10 cellular contexts compared by ENCODE assay signal in the genomic region with DNA sequence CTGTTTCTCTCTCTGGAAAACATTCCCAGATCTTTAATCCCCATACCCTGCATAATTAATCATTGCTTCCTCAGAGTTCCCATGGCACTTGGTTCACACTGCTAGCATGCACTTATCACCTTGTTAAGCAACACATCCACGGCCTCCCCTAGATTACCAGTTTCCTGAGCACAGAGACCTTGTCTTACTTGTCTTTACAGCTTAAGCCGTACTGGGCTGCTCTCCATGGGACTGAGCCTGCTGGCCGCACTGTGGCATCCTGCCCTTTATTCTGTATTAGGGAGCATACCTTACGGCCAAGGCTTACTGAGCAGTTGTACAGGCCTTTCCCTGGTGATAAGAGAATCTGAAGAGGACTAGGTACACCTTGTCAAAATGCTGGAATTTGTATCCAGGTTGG.
DNase-seq lines count a peak whose midpoint lies in the region; ATAC-seq and TF ChIP-seq lines count a peak whose summit lies in the region.
"Had no signal": no experiment of that assay in that cellular context is flagged by ENCODE, and none has a peak within 500 bp of the region (broad histone marks: within the 10 kb centered on the region; RNA-seq: fewer than 3 reads in every experiment).

No MANE protein-coding gene starts in this region.

- H3K9me3 ChIP-seq in mucosa of rectum (ENCODE audit: control insufficient read depth in 2 of 2, low read length in 2 of 2) (no peaks in the 10 kb centered on the region), GM23248 (ENCODE audit: low read depth) (no peaks in the 10 kb centered on the region)
- no peaks in the 10 kb centered on the region for H3K9me3 ChIP-seq in CD8-positive, alpha-beta memory T cell (ENCODE audit: low read length)

- no peaks in the 10 kb centered on the region for H4K20me1 ChIP-seq in GM23248 (ENCODE audit: insufficient read depth)

- H3K27ac ChIP-seq in epithelial cell of prostate (peak overlapping the region; percentile 73), mucosa of rectum (ENCODE audit: low read depth in 2 of 2, low read length in 2 of 2) (peak overlapping the region; percentile 83), GM23248 (no peak overlapping the region)
- H3K27ac ChIP-seq in CD8-positive, alpha-beta memory T cell (ENCODE audit: low read depth, low read length), result no peak overlapping the region

- H3K9me2 ChIP-seq in GM23248 (ENCODE audit: insufficient read depth), result no peaks in the 10 kb centered on the region

- peak; percentile 73 for ATAC-seq in Right ventricle myocardium inferior

- H3K4me3 Mint-ChIP-seq in CD8-positive, alpha-beta memory T cell, result no peak overlapping the region

- H2AFZ ChIP-seq in GM23248, result no peak overlapping the region

- no peaks in the 10 kb centered on the region for H3K36me3 Mint-ChIP-seq in CD8-positive, alpha-beta memory T cell

- H3K4me3 ChIP-seq in mucosa of rectum (ENCODE audit: low read length in 2 of 2), result no peak overlapping the region
- no peak overlapping the region for H3K4me3 ChIP-seq in CD8-positive, alpha-beta memory T cell (ENCODE audit: low read length)
- H3K4me3 ChIP-seq in GM23248, result no peak overlapping the region

- H3K36me3 ChIP-seq in mucosa of rectum (ENCODE audit: control insufficient read depth in 2 of 2, insufficient read depth in 2 of 2, low read length in 2 of 2), result no peaks in the 10 kb centered on the region
- no peaks in the 10 kb centered on the region for H3K36me3 ChIP-seq in CD8-positive, alpha-beta memory T cell (ENCODE audit: insufficient read depth, low read length)
- no peaks in the 10 kb centered on the region for H3K36me3 ChIP-seq in GM23248 (ENCODE audit: low read depth)

- POLR2A ChIA-PET in CD8-positive, alpha-beta memory T cell (lab: Charles Lee), result no interaction called here

- no peak for DNase-seq in Right ventricle myocardium inferior (ENCODE audit: missing footprints)
- DNase-seq in cardiac septum (ENCODE audit: low spot score), result no peak
- no peak for DNase-seq in epithelial cell of prostate (ENCODE audit: low read depth, low spot score)
- no peak for DNase-seq in CD8-positive, alpha-beta memory T cell
- DNase-seq in NCI-H1930 (lab: John Stamatoyannopoulos, UW), result no peak
- DNase-seq in GM23248, result no peak
- no peak for DNase-seq in GM10266 (ENCODE audit: extremely low spot score)
- DNase-seq: NCI-H1436; stimulated activated CD4-positive, alpha-beta T cell treated with anti-CD3 and anti-CD28 coated beads, Interleukin-1b, Interleukin-23, amount 100 ng/mL, for 48 hours had no signal

- H3K9me3 Mint-ChIP-seq in CD8-positive, alpha-beta memory T cell, result no peaks in the 10 kb centered on the region

- H3K4me1 Mint-ChIP-seq in CD8-positive, alpha-beta memory T cell, result peaks cover 0 to 5% (median 0%) of the 10 kb centered on the region in 3 donors

- TF ChIP-seq CTCF in GM10266 (IDR thresholded peaks at IDR 0.05; ENCODE audit: control insufficient read depth, insufficient read depth, low read depth, missing control alignments), result no peak

- H3F3A ChIP-seq in GM23248 (ENCODE audit: insufficient read depth), result peaks cover 38% of the 10 kb centered on the region

- WGBS in GM23248 (ENCODE audit: low coverage in 1 of 2, low lambda C conversion rate in 2 of 2, missing lambda C conversion rate in 2 of 2), 2 experiments, result 92 to 94% methylated on average over 4 of the region's 4 CpGs

- H3K9ac ChIP-seq in mucosa of rectum (ENCODE audit: low read depth in 1 of 2, low read length in 2 of 2) (no peak overlapping the region), GM23248 (no peak overlapping the region)

- intact Hi-C loops in Right ventricle myocardium inferior (cut with DNase I) (loop anchor here (2.0 to 5.0 kb wide), 3 partner anchors 41 to 444 kb away; a partner anchor contains a TSS), cardiac septum (cut with DNase I) (loop anchor here (5.0 kb wide), 4 partner anchors 39 to 504 kb away; a partner anchor contains a TSS)

- in situ Hi-C loops in GM23248 (cut with MboI), result no loop called here

- no peak overlapping the region for H3K4me2 ChIP-seq in GM23248 (ENCODE audit: unreplicated experiment)

- CTCF ChIA-PET in CD8-positive, alpha-beta memory T cell (lab: Charles Lee), result interaction anchor here (1.4 to 1.5 kb wide), 2 partner anchors 9 to 554 kb away, joined by 3 to 7 read pairs; no protein-coding TSS in a partner anchor

- H3K79me2 ChIP-seq in GM23248 (ENCODE audit: insufficient read depth), result no peaks in the 10 kb centered on the region

- no peak overlapping the region for H3K27ac Mint-ChIP-seq in CD8-positive, alpha-beta memory T cell

- H3K27me3 Mint-ChIP-seq in CD8-positive, alpha-beta memory T cell, result peaks cover 0 to 2% of the 10 kb centered on the region in 2 donors

- H3K4me1 ChIP-seq in mucosa of rectum (ENCODE audit: control insufficient read depth in 2 of 2, insufficient read depth in 2 of 2, low read length in 2 of 2) (peaks cover 26 to 35% of the 10 kb centered on the region in 2 donors), GM23248 (ENCODE audit: insufficient read depth) (peaks cover 36% of the 10 kb centered on the region)
- H3K4me1 ChIP-seq in CD8-positive, alpha-beta memory T cell (ENCODE audit: insufficient read depth, low read length), result no peaks in the 10 kb centered on the region

- H3K27me3 ChIP-seq in mucosa of rectum (ENCODE audit: control insufficient read depth in 2 of 2, insufficient read depth in 2 of 2, low read length in 2 of 2) (no peaks in the 10 kb centered on the region), GM23248 (replicated peaks; ENCODE audit: insufficient read depth) (no peaks in the 10 kb centered on the region)
- no peaks in the 10 kb centered on the region for H3K27me3 ChIP-seq in CD8-positive, alpha-beta memory T cell (ENCODE audit: insufficient read depth, low read length, poor library complexity, severe bottlenecking)

Comparison
In these comparisons a context has a peak if more than half of its experiments do, and no peak if none do; other contexts are left out.
1. H3K27ac ChIP-seq: peak in epithelial cell of prostate (single experiment) and mucosa of rectum (2 of 2); none in CD8-positive, alpha-beta memory T cell (single experiment) and GM23248 (single experiment).